Comparison of ENCODE assay signal across 16 cellular contexts in the genomic region with DNA sequence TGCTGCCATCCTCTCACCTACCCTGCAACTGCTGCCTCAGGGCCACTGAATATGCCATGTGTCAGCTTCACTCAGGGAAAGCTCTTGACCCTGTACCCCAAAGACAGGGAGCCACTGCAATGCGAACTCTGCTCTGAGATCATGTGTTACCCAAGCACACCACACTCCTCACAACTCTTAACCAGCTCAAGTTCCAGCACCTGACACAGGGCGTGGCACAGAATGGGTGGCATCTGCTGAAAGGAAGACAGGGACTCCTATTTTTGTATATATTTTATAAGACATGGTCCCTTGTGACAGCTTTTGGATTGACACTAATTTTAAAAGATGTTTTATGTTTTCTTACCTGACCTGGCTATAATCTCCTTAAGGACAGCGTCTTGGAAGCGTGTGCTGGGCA. TPM values are rescaled to one million over a fixed set of nuclear protein-coding genes. Genes with fewer than 3 reads are reported as not detected.
DNase-seq lines count a peak whose midpoint lies in the region; ATAC-seq, FAIRE-seq and TF ChIP-seq lines count a peak whose summit lies in the region.
"Had no signal": no experiment of that assay in that cellular context is flagged by ENCODE, and none has a peak within 500 bp of the region (broad histone marks: within the 10 kb centered on the region; RNA-seq: fewer than 3 reads in every experiment).

No MANE protein-coding gene starts in this region.

- intact Hi-C loops in activated naive CD4-positive, alpha-beta T cell treated with anti-CD3 and anti-CD28 coated beads for 36 hours (cut with micrococcal nuclease), result no loop called here
- intact Hi-C loops in kidney (cut with DNase I), result no loop called here

- no peak for DNase-seq in activated naive CD4-positive, alpha-beta T cell treated with anti-CD3 and anti-CD28 coated beads, Interleukin-2, amount 10 ng/mL, durations not matched to agents 7 days and 5 days
- DNase-seq in activated naive CD4-positive, alpha-beta T cell treated with anti-CD3 and anti-CD28 coated beads for 36 hours, result no peak
- no peak for DNase-seq in T-helper 17 cell
- DNase-seq in kidney, result peak; percentile 21
- no peak for DNase-seq in GM10248 (ENCODE audit: extremely low spot score)
- no peak for DNase-seq in activated CD4-positive, CD25-positive, alpha-beta regulatory T cell (lab: John Stamatoyannopoulos, UW)
- DNase-seq: DMS 273 treated with DMSO at 0.1 percent for 48 hours, occipital lobe, RPMI8226 had no signal

- H3K4me3 ChIP-seq in kidney (ENCODE audit: low read length in 2 of 2) (no peak overlapping the region), skeletal muscle tissue (ENCODE audit: low read length in 3 of 3) (no peak overlapping the region)
- H3K4me3 ChIP-seq: skin epidermis had no signal

- peaks cover 54% of the 10 kb centered on the region for H3K36me3 Mint-ChIP-seq in activated naive CD4-positive, alpha-beta T cell treated with anti-CD3 and anti-CD28 coated beads, Interleukin-2, amount 10 ng/mL, durations not matched to agents 7 days and 5 days
- H3K36me3 Mint-ChIP-seq in activated naive CD4-positive, alpha-beta T cell treated with anti-CD3 and anti-CD28 coated beads for 36 hours (ENCODE audit: low read depth), result peaks cover 42% of the 10 kb centered on the region
- H3K36me3 Mint-ChIP-seq in T-helper 17 cell (ENCODE audit: low read depth), result peaks cover 9% of the 10 kb centered on the region

- no peak overlapping the region for H3K4me3 Mint-ChIP-seq in activated naive CD4-positive, alpha-beta T cell treated with anti-CD3 and anti-CD28 coated beads, Interleukin-2, amount 10 ng/mL, durations not matched to agents 7 days and 5 days
- H3K4me3 Mint-ChIP-seq in activated naive CD4-positive, alpha-beta T cell treated with anti-CD3 and anti-CD28 coated beads for 36 hours, result no peak overlapping the region
- H3K4me3 Mint-ChIP-seq in T-helper 17 cell, result no peak overlapping the region

- peaks cover 23% of the 10 kb centered on the region for H3K4me1 Mint-ChIP-seq in activated naive CD4-positive, alpha-beta T cell treated with anti-CD3 and anti-CD28 coated beads, Interleukin-2, amount 10 ng/mL, durations not matched to agents 7 days and 5 days
- H3K4me1 Mint-ChIP-seq in activated naive CD4-positive, alpha-beta T cell treated with anti-CD3 and anti-CD28 coated beads for 36 hours (ENCODE audit: low read depth), result peaks cover 17% of the 10 kb centered on the region
- peaks cover 33% of the 10 kb centered on the region for H3K4me1 Mint-ChIP-seq in T-helper 17 cell

- H3K27ac Mint-ChIP-seq in activated naive CD4-positive, alpha-beta T cell treated with anti-CD3 and anti-CD28 coated beads, Interleukin-2, amount 10 ng/mL, durations not matched to agents 7 days and 5 days, result peak overlapping the region; percentile 38
- H3K27ac Mint-ChIP-seq in activated naive CD4-positive, alpha-beta T cell treated with anti-CD3 and anti-CD28 coated beads for 36 hours, result no peak overlapping the region
- H3K27ac Mint-ChIP-seq in T-helper 17 cell, result peak overlapping the region; percentile 83

- no peak for TF ChIP-seq CTCF in kidney (IDR thresholded peaks at IDR 0.05; ENCODE audit: borderline replicate concordance, extremely low read depth, insufficient read depth)
- no peak for TF ChIP-seq CTCF in GM10248 (IDR thresholded peaks at IDR 0.05; ENCODE audit: control extremely low read depth, extremely low read depth, low read depth, missing control alignments)

- no peak overlapping the region for H3K27ac ChIP-seq in kidney (ENCODE audit: low read depth in 2 of 2, low read length in 2 of 2)
- H3K27ac ChIP-seq in skeletal muscle tissue (ENCODE audit: low read depth, low read length), result peak overlapping the region; percentile 13

- POLR2A ChIA-PET in GM10248 (lab: Yijun Ruan, JAX), result interaction anchor here (1.0 kb wide), 1 partner anchor 18 kb away, joined by 3 read pairs; the partner anchor contains the start of gene HNRNPAB

- no peak overlapping the region for H3K9ac ChIP-seq in kidney (ENCODE audit: low read length in 2 of 2)
- peak overlapping the region in 1 of 3 donors; percentile 12 for H3K9ac ChIP-seq in skeletal muscle tissue (ENCODE audit: low read depth in 1 of 3, low read length in 3 of 3)

- no peaks in the 10 kb centered on the region for H3K9me3 Mint-ChIP-seq in activated naive CD4-positive, alpha-beta T cell treated with anti-CD3 and anti-CD28 coated beads, Interleukin-2, amount 10 ng/mL, durations not matched to agents 7 days and 5 days
- H3K9me3 Mint-ChIP-seq in activated naive CD4-positive, alpha-beta T cell treated with anti-CD3 and anti-CD28 coated beads for 36 hours, result no peaks in the 10 kb centered on the region

- peaks cover 2 to 11% of the 10 kb centered on the region in 2 donors for H3K36me3 ChIP-seq in kidney (ENCODE audit: control insufficient read depth in 1 of 2, insufficient read depth in 2 of 2, low read length in 2 of 2)
- peaks cover 27 to 46% (median 40%) of the 10 kb centered on the region in 3 donors for H3K36me3 ChIP-seq in skeletal muscle tissue (ENCODE audit: control insufficient read depth in 3 of 3, insufficient read depth in 3 of 3, low read length in 3 of 3)

- no peaks in the 10 kb centered on the region for H3K27me3 ChIP-seq in skeletal muscle tissue (ENCODE audit: control insufficient read depth in 3 of 3, insufficient read depth in 3 of 3, low read length in 3 of 3)

- H3K9me3 ChIP-seq in T-helper 17 cell (ENCODE audit: control insufficient read depth, low read length, poor library complexity, severe bottlenecking), result no peaks in the 10 kb centered on the region
- no peaks in the 10 kb centered on the region for H3K9me3 ChIP-seq in kidney (ENCODE audit: control insufficient read depth in 1 of 2, low read length in 2 of 2)
- no peaks in the 10 kb centered on the region for H3K9me3 ChIP-seq in skeletal muscle tissue (ENCODE audit: control insufficient read depth in 3 of 3, low read length in 3 of 3)

- H3K27me3 Mint-ChIP-seq in activated naive CD4-positive, alpha-beta T cell treated with anti-CD3 and anti-CD28 coated beads, Interleukin-2, amount 10 ng/mL, durations not matched to agents 7 days and 5 days, result no peaks in the 10 kb centered on the region
- no peaks in the 10 kb centered on the region for H3K27me3 Mint-ChIP-seq in activated naive CD4-positive, alpha-beta T cell treated with anti-CD3 and anti-CD28 coated beads for 36 hours (ENCODE audit: low read depth)
- H3K27me3 Mint-ChIP-seq in T-helper 17 cell, result no peaks in the 10 kb centered on the region

- FAIRE-seq in kidney (lab: Jason Lieb, UNC), result no peak
- FAIRE-seq: bronchial epithelial cell had no signal

- CTCF ChIA-PET in activated naive CD4-positive, alpha-beta T cell treated with anti-CD3 and anti-CD28 coated beads, Interleukin-2, amount 10 ng/mL, durations not matched to agents 7 days and 5 days (lab: Charles Lee), result no interaction called here
- CTCF ChIA-PET in activated naive CD4-positive, alpha-beta T cell treated with anti-CD3 and anti-CD28 coated beads for 36 hours (lab: Charles Lee), result interaction anchor here (0.5 kb wide), 1 partner anchor 1530 kb away, joined by 3 read pairs; no protein-coding TSS in a partner anchor
- CTCF ChIA-PET in GM10248 (lab: Yijun Ruan, JAX), result interaction anchor here (1.0 kb wide), 1 partner anchor 101 kb away, joined by 3 read pairs; no protein-coding TSS in a partner anchor

- H3K4me1 ChIP-seq in kidney (ENCODE audit: control insufficient read depth in 1 of 2, insufficient read depth in 1 of 2, low read depth in 1 of 2, low read length in 2 of 2), result peaks cover 0 to 5% of the 10 kb centered on the region in 2 donors
- H3K4me1 ChIP-seq in skeletal muscle tissue (ENCODE audit: control insufficient read depth in 3 of 3, insufficient read depth in 3 of 3, low read length in 3 of 3), result peaks cover 2 to 13% (median 2%) of the 10 kb centered on the region in 3 donors

- ATAC-seq in T-helper 17 cell (peak; percentile 26), HG03520 (IDR thresholded peaks at IDR 0.05; ENCODE audit: unreplicated experiment) (no peak)

RNA-seq across cellular contexts. Expression of gene PHYKPL, which starts 10.7 kb away (rescaled TPM):
- 10 to 100 TPM; 50.9 to 51.2 TPM for total RNA-seq in activated naive CD4-positive, alpha-beta T cell treated with anti-CD3 and anti-CD28 coated beads for 36 hours
- total RNA-seq in T-helper 17 cell (100 to 1,000 TPM in 1 of 2 donors, 10 to 100 TPM in 1; 86.9 to 107 TPM), kidney (116 TPM), skeletal muscle tissue (38.1 TPM)
- polyA plus RNA-seq in kidney (ENCODE audit: insufficient read depth, low read depth, low replicate concordance), result 35.3 TPM

RNA-seq across cellular contexts. Expression of gene HNRNPAB, which starts 17.5 kb away (rescaled TPM):
- 100 to 1,000 TPM; 251 to 262 TPM for total RNA-seq in activated naive CD4-positive, alpha-beta T cell treated with anti-CD3 and anti-CD28 coated beads for 36 hours
- total RNA-seq in T-helper 17 cell (10 to 100 TPM; 89.5 to 90.5 TPM), kidney (130 TPM), skeletal muscle tissue (44.4 TPM)
- 81.8 TPM for polyA plus RNA-seq in kidney (ENCODE audit: insufficient read depth, low read depth, low replicate concordance)

RNA-seq across cellular contexts. Expression of gene GMCL2, which starts 34.7 kb away (rescaled TPM):
- not detected for total RNA-seq in activated naive CD4-positive, alpha-beta T cell treated with anti-CD3 and anti-CD28 coated beads for 36 hours
- total RNA-seq in T-helper 17 cell, result not detected
- not detected for total RNA-seq in kidney
- not detected for polyA plus RNA-seq in kidney (ENCODE audit: insufficient read depth, low read depth, low replicate concordance)
- not detected for total RNA-seq in skeletal muscle tissue
- total RNA-seq: bronchial epithelial cell; lung microvascular endothelial cell; occipital lobe; T-helper 1 cell treated with Interleukin-12 subunit alpha and Interleukin-12 subunit beta and Interleukin-4 antibody, amounts not matched to agents 30 ng/mL and 1 ng/mL, for 36 hours had no signal
- polyA plus RNA-seq: urinary bladder had no signal
